Comparison of ENCODE assay signal across 11 cellular contexts in the genomic region with DNA sequence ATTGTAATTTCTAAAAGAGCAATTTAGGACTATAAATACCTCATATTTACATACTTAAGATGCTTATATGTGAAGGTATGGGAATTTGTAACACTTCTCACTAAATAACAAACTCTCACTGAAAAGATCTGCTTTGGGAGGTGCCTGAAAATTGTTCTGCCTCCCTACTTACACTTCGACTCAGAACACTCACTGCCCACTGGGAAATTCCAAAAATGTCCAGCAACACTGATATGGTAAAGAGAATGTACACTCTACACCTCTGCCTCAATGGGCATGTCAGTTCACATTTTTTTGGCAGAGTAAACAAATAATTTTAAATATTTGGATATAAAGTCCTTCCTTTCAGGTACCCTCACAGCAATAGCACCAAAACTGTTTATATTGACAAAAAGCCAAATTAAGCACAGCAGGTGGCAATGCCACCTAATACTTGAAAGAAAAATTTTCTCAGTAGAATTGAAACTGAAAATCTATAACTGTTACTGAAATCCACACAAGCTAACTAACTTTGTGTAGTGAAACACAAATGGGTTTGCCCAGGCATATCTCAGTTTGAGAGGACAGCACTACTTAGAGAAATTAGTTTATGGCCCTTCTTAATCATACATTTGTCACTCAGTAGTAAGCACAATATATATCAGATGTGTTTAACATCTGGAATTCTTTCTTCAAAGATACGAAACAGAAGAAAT.
DNase-seq lines count a peak whose midpoint lies in the region; ATAC-seq and TF ChIP-seq lines count a peak whose summit lies in the region.
"Had no signal": no experiment of that assay in that cellular context is flagged by ENCODE, and none has a peak within 500 bp of the region (broad histone marks: within the 10 kb centered on the region; RNA-seq: fewer than 3 reads in every experiment).

No MANE protein-coding gene starts in this region.

- peaks cover 10% of the 10 kb centered on the region for H3K27me3 Mint-ChIP-seq in T-helper 2 cell treated with Interferon-gamma antibody and Interleukin-4, amounts not matched to agents 5 μg/mL and 100 μg/mL, for 36 hours (ENCODE audit: low read depth)
- H3K27me3 Mint-ChIP-seq: stimulated activated naive CD8-positive, alpha-beta T cell treated with anti-CD3 and anti-CD28 coated beads, Interleukin-15, Interleukin-2, amounts not matched to agents 100 ng/mL and 50 ng/mL, for 24 hours had no signal

- H3K36me3 Mint-ChIP-seq in T-helper 2 cell treated with Interferon-gamma antibody and Interleukin-4, amounts not matched to agents 5 μg/mL and 100 μg/mL, for 36 hours (ENCODE audit: low read depth), result no peaks in the 10 kb centered on the region

- no peaks in the 10 kb centered on the region for H3K9me3 ChIP-seq in mucosa of descending colon

- H3K36me3 ChIP-seq in GM06990 (ENCODE audit: control insufficient read depth, insufficient read depth, low read length) (no peaks in the 10 kb centered on the region), mucosa of descending colon (ENCODE audit: low read depth) (no peaks in the 10 kb centered on the region)

- H3K4me3 Mint-ChIP-seq in T-helper 2 cell treated with Interferon-gamma antibody and Interleukin-4, amounts not matched to agents 5 μg/mL and 100 μg/mL, for 36 hours, result no peak overlapping the region
- H3K4me3 Mint-ChIP-seq: nephron progenitor cell; stimulated activated naive CD8-positive, alpha-beta T cell treated with anti-CD3 and anti-CD28 coated beads, Interleukin-15, Interleukin-2, amounts not matched to agents 100 ng/mL and 50 ng/mL, for 24 hours; T-helper 1 cell treated with Interleukin-12 subunit alpha and Interleukin-12 subunit beta and Interleukin-4 antibody, amounts not matched to agents 30 μg/mL and 1 μg/mL, for 36 hours had no signal

- DNase-seq in GM06990 (ENCODE audit: extremely low read depth, insufficient read length) (peak; percentile 30), mucosa of descending colon (no peak), dermis blood vessel endothelial cell (no peak)
- DNase-seq in T-helper 2 cell treated with Interferon-gamma antibody and Interleukin-4, amounts not matched to agents 5 μg/mL and 100 μg/mL, for 36 hours (ENCODE audit: low spot score), result no peak
- DNase-seq in stimulated activated naive CD4-positive, alpha-beta T cell (lab: John Stamatoyannopoulos, UW), result no peak
- DNase-seq: nephron progenitor cell had no signal

- intact Hi-C loops in mucosa of descending colon (cut with DNase I, micrococcal nuclease), result no loop called here

- ATAC-seq in GM19035 (IDR thresholded peaks at IDR 0.05; ENCODE audit: unreplicated experiment) (peak; percentile 96), HG02588 (IDR thresholded peaks at IDR 0.05; ENCODE audit: unreplicated experiment) (peak; percentile 96), HG03342 (IDR thresholded peaks at IDR 0.05; ENCODE audit: unreplicated experiment) (peak; percentile 91), mucosa of descending colon (no peak)

- no peaks in the 10 kb centered on the region for H3K4me1 ChIP-seq in mucosa of descending colon (ENCODE audit: low read depth)

- H3K27ac Mint-ChIP-seq in T-helper 2 cell treated with Interferon-gamma antibody and Interleukin-4, amounts not matched to agents 5 μg/mL and 100 μg/mL, for 36 hours, result no peak overlapping the region
- H3K27ac Mint-ChIP-seq: stimulated activated naive CD8-positive, alpha-beta T cell treated with anti-CD3 and anti-CD28 coated beads, Interleukin-15, Interleukin-2, amounts not matched to agents 100 ng/mL and 50 ng/mL, for 24 hours; T-helper 1 cell treated with Interleukin-12 subunit alpha and Interleukin-12 subunit beta and Interleukin-4 antibody, amounts not matched to agents 30 μg/mL and 1 μg/mL, for 36 hours had no signal

- TF ChIP-seq CTCF in GM06990 (IDR thresholded peaks at IDR 0.05; ENCODE audit: insufficient read depth, low read length, poor library complexity, severe bottlenecking) (no peak), mucosa of descending colon (IDR thresholded peaks at IDR 0.05) (no peak)

- peaks cover 9% of the 10 kb centered on the region for H3K4me1 Mint-ChIP-seq in T-helper 2 cell treated with Interferon-gamma antibody and Interleukin-4, amounts not matched to agents 5 μg/mL and 100 μg/mL, for 36 hours (ENCODE audit: low read depth)
- H3K4me1 Mint-ChIP-seq: nephron progenitor cell had no signal

- no peaks in the 10 kb centered on the region for H3K9me3 Mint-ChIP-seq in T-helper 2 cell treated with Interferon-gamma antibody and Interleukin-4, amounts not matched to agents 5 μg/mL and 100 μg/mL, for 36 hours
- H3K9me3 Mint-ChIP-seq: nephron progenitor cell; stimulated activated naive CD8-positive, alpha-beta T cell treated with anti-CD3 and anti-CD28 coated beads, Interleukin-15, Interleukin-2, amounts not matched to agents 100 ng/mL and 50 ng/mL, for 24 hours; T-helper 1 cell treated with Interleukin-12 subunit alpha and Interleukin-12 subunit beta and Interleukin-4 antibody, amounts not matched to agents 30 μg/mL and 1 μg/mL, for 36 hours had no signal

- H3K4me3 ChIP-seq in GM06990 (replicated peaks; ENCODE audit: low read depth, low read length) (no peak overlapping the region), mucosa of descending colon (no peak overlapping the region)

- H3K27me3 ChIP-seq in GM06990 (replicated peaks; ENCODE audit: control insufficient read depth, insufficient read depth, low read length), result no peaks in the 10 kb centered on the region
